In genomic region chr2:14239605-14240004, GRCh38 we compare ENCODE assay signal across 34 cellular contexts.
"Had no signal": no experiment of that assay in that cellular context is flagged by ENCODE, and none has a peak within 500 bp of the region (broad histone marks: within the 10 kb centered on the region; RNA-seq: fewer than 3 reads in every experiment).

No MANE protein-coding gene starts in this region.

- H3K36me3 ChIP-seq: MG63 had no signal

- DNase-seq: Karpas-422, Kasumi-1, MG63, MM.1S, MV-4-11, NCI-H1048, NCI-H1092, NCI-H1092 treated with DMSO at 0.1 percent for 48 hours, NCI-H1105, NCI-H1105 treated with DMSO at 0.1 percent for 48 hours, NCI-H1417, NCI-H1417 treated with DMSO at 0.1 percent for 48 hours, NCI-H1436, NCI-H1436 treated with DMSO at 0.1 percent for 48 hours, NCI-H146, NCI-H1694, NCI-H1694 treated with DMSO at 0.1 percent for 48 hours, NCI-H187, NCI-H187 treated with DMSO at 0.1 percent for 48 hours, NCI-H1930, NCI-H2029, NCI-H2029 treated with DMSO at 0.1 percent for 48 hours, NCI-H2081, NCI-H2081 treated with DMSO at 0.1 percent for 48 hours, NCI-H2107, NCI-H2171, NCI-H2171 treated with DMSO at 0.1 percent for 48 hours, NCI-H2227 treated with DMSO at 0.1 percent for 48 hours, NCI-H226, NCI-H345, NCI-H446, NCI-H446 treated with DMSO at 0.1 percent for 48 hours, NCI-H510A, NCI-H510A treated with DMSO at 0.1 percent for 48 hours had no signal

- H3K9me3 ChIP-seq: MG63 had no signal

- H3K4me3 ChIP-seq: MG63 had no signal

- H3K27me3 ChIP-seq: MG63 had no signal
